Comparison of ENCODE assay signal across 20 cellular contexts in the genomic region with DNA sequence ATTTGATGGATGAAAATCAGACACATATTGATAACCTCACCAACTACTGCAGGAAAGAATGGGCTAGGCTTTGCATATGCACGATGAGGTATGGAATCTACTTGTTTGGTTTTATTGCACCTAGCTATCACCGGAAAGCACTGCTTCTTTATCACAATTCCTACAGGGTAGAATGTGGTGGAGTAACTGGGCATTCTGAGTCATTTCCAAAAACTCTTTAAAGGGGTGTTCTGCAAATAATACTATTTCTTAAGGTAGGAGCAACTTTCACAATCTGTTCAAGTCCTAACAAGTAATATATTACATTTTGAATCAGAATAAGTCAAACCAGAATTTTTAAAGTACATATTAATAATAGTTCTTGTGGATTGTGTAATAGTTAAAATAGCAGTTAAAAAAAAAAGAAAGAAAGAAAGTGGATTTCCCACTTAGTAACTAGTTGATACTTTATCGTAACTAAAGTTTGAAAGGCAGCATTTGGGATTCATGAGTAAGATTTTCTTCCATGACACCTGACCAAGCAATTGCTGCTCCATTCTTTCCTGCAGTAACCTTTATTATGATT. TPM values are rescaled to one million over a fixed set of nuclear protein-coding genes. Genes with fewer than 3 reads are reported as not detected.
DNase-seq lines count a peak whose midpoint lies in the region; ATAC-seq and TF ChIP-seq lines count a peak whose summit lies in the region.
"Had no signal": no experiment of that assay in that cellular context is flagged by ENCODE, and none has a peak within 500 bp of the region (broad histone marks: within the 10 kb centered on the region; RNA-seq: fewer than 3 reads in every experiment).

No MANE protein-coding gene starts in this region.

- H3K4me1 ChIP-seq in transverse colon, result peaks cover 7 to 45% (median 7%) of the 10 kb centered on the region in 4 donors
- H3K4me1 ChIP-seq in left ventricle myocardium inferior, result peaks cover 49% of the 10 kb centered on the region
- H3K4me1 ChIP-seq in aorta (ENCODE audit: control insufficient read depth in 1 of 2, insufficient read depth in 2 of 2, low read length in 2 of 2), result peaks cover 0 to 5% of the 10 kb centered on the region in 2 donors
- H3K4me1 ChIP-seq: uterus had no signal

- TF ChIP-seq CTCF in fibroblast of villous mesenchyme (IDR thresholded peaks at IDR 0.05; ENCODE audit: insufficient read depth, low read depth, low read length) (no peak), transverse colon (IDR thresholded peaks at IDR 0.05) (no peak), left ventricle myocardium inferior (IDR thresholded peaks at IDR 0.05; ENCODE audit: borderline replicate concordance) (no peak)

- no peak for TF ChIP-seq EP300 in transverse colon (IDR thresholded peaks at IDR 0.05; ENCODE audit: low read depth)

- no peaks in the 10 kb centered on the region for H3K27me3 ChIP-seq in transverse colon
- no peaks in the 10 kb centered on the region for H3K27me3 ChIP-seq in left ventricle myocardium inferior (ENCODE audit: low read depth)
- H3K27me3 ChIP-seq in aorta (ENCODE audit: control insufficient read depth in 1 of 2, insufficient read depth in 2 of 2, low read length in 1 of 2), result no peaks in the 10 kb centered on the region
- H3K27me3 ChIP-seq: uterus had no signal

- TF ChIP-seq POLR2A in transverse colon (IDR thresholded peaks at IDR 0.05), result no peak

- H3K36me3 ChIP-seq in transverse colon, result no peaks in the 10 kb centered on the region
- H3K36me3 ChIP-seq in left ventricle myocardium inferior, result no peaks in the 10 kb centered on the region
- no peaks in the 10 kb centered on the region for H3K36me3 ChIP-seq in aorta (ENCODE audit: control insufficient read depth in 1 of 2, insufficient read depth in 2 of 2, low read length in 1 of 2)
- H3K36me3 ChIP-seq: uterus had no signal

- in situ Hi-C loops in transverse colon (cut with MboI; ENCODE audit: low pct_ligation_motif_present in 1 of 4, low pct_unique_long_range_greater_than_20kb in 1 of 4, low sequenced_read_pairs in 3 of 4), result no loop called here

- H3K9me3 ChIP-seq in transverse colon (no peaks in the 10 kb centered on the region), left ventricle myocardium inferior (replicated peaks) (no peaks in the 10 kb centered on the region), aorta (ENCODE audit: control insufficient read depth, low read length) (no peaks in the 10 kb centered on the region)
- H3K9me3 ChIP-seq: uterus had no signal

- intact Hi-C loops in transverse colon (cut with DNase I; ENCODE audit: low total_unique reads) (no loop called here), left ventricle myocardium inferior (cut with micrococcal nuclease) (no loop called here), aorta (cut with DNase I) (no loop called here)

- ATAC-seq in GM21447 (IDR thresholded peaks at IDR 0.05; ENCODE audit: unreplicated experiment) (no peak), aorta (ENCODE audit: low FRiP score) (no peak)
- ATAC-seq: activated naive CD4-positive, alpha-beta T cell treated with anti-CD3 and anti-CD28 coated beads, Interleukin-2, amount 50 U/mL, for 72 hours; activated T-helper 17 cell treated with anti-CD3 and anti-CD28 coated beads, Interleukin-2, amount 50 U/mL, for 72 hours; left lobe of liver; natural killer cell treated with Interleukin-12 subunit alpha and Interleukin-12 subunit beta and Interleukin-15 and Interleukin-18, amount 100 ng/mL, for 72 hours had no signal

- H3K4me3 ChIP-seq in fibroblast of villous mesenchyme (ENCODE audit: low read depth, low read length), result no peak overlapping the region
- H3K4me3 ChIP-seq in transverse colon, result no peak overlapping the region
- no peak overlapping the region for H3K4me3 ChIP-seq in left ventricle myocardium inferior
- H3K4me3 ChIP-seq in aorta (ENCODE audit: low read length in 2 of 2), result no peak overlapping the region
- H3K4me3 ChIP-seq: SK-N-MC, uterus had no signal

- H3K27ac ChIP-seq in transverse colon (peak overlapping the region; percentile 67 to 75 (median 71)), left ventricle myocardium inferior (replicated peaks) (no peak overlapping the region), aorta (ENCODE audit: low read depth in 1 of 2, low read length in 2 of 2) (no peak overlapping the region)
- H3K27ac ChIP-seq: SK-N-MC had no signal

- 54 to 69% methylated on average over 3 of the region's 3 CpGs for WGBS in transverse colon (ENCODE audit: low coverage in 1 of 2), 2 donors
- WGBS in aorta, 2 donors, result 78 to 80% methylated on average over 3 of the region's 3 CpGs

- DNase-seq in LoVo (ENCODE audit: low spot score) (peak; percentile 26), amniotic epithelial cell (ENCODE audit: low read depth) (peak; percentile 61), fibroblast of villous mesenchyme (ENCODE audit: low read depth) (peak; percentile 12), transverse colon (no peak), left ventricle myocardium inferior (no peak), aorta (no peak)
- DNase-seq: activated CD4-positive, alpha-beta T cell treated with anti-CD3 and anti-CD28 coated beads, Interleukin-2, amount 50 U/mL, for 1 hour; CD4-positive, alpha-beta T cell; effector CD4-positive, alpha-beta T cell; GF-D8; NCI-H187; NCI-H345; T-helper 2 cell; uterus had no signal

RNA-seq across cellular contexts. Expression of a gene that starts 40.5 kb away (rescaled TPM):
- total RNA-seq in fibroblast of villous mesenchyme (4.8 and 5.6 TPM in 2 replicates), transverse colon (100 to 1,000 TPM in 1 of 4 donors, 10 to 100 TPM in 3; 10.2 to 277 (median 18.0) TPM), left ventricle myocardium inferior (20.3 TPM), aorta (10 to 100 TPM; 18.6 to 19.1 TPM)
- polyA plus RNA-seq in aorta, result 10 to 100 TPM; 16.8 to 23.1 TPM

Comparison
In these comparisons a context has a peak if more than half of its experiments do, and no peak if none do; other contexts are left out.
1. DNase-seq: peak in LoVo (single experiment), amniotic epithelial cell (single experiment) and fibroblast of villous mesenchyme (single experiment); none in transverse colon (single experiment), left ventricle myocardium inferior (single experiment) and aorta (0 of 2).
2. H3K27ac ChIP-seq: peak in transverse colon (4 of 4); none in left ventricle myocardium inferior (single experiment) and aorta (0 of 2).